ENCODE assay signal across 10 cellular contexts in genomic region chr19:9436358-9436757, GRCh38. TPM values are rescaled to one million over a fixed set of nuclear protein-coding genes. Genes with fewer than 3 reads are reported as not detected.
DNase-seq lines count a peak whose midpoint lies in the region; ATAC-seq and TF ChIP-seq lines count a peak whose summit lies in the region.
"Had no signal": no experiment of that assay in that cellular context is flagged by ENCODE, and none has a peak within 500 bp of the region (broad histone marks: within the 10 kb centered on the region; RNA-seq: fewer than 3 reads in every experiment).

No MANE protein-coding gene starts in this region.

- H3K27ac ChIP-seq in Karpas-422 (ENCODE audit: low read length) (no peak overlapping the region), neural progenitor cell (no peak overlapping the region)

- peaks cover 22% of the 10 kb centered on the region for H3K9me3 ChIP-seq in Karpas-422 (ENCODE audit: low read length)
- peaks cover 3% of the 10 kb centered on the region for H3K9me3 ChIP-seq in neural progenitor cell (ENCODE audit: low read depth)

- H3K27me3 Mint-ChIP-seq in Calu3 (ENCODE audit: unreplicated experiment) (no peaks in the 10 kb centered on the region), brain (peaks cover 5% of the 10 kb centered on the region), neural progenitor cell (ENCODE audit: insufficient read depth, low read depth) (peaks cover 3% of the 10 kb centered on the region)

- no peaks in the 10 kb centered on the region for H3K27me3 ChIP-seq in Karpas-422 (ENCODE audit: low read length)
- H3K27me3 ChIP-seq in neural progenitor cell = no peaks in the 10 kb centered on the region

- no peaks in the 10 kb centered on the region for H3F3A ChIP-seq in neural progenitor cell (ENCODE audit: low read depth)

- H3K4me2 ChIP-seq in Karpas-422 (ENCODE audit: low read depth, low read length, poor library complexity, severe bottlenecking) = peak overlapping the region; percentile 89
- peak overlapping the region; percentile 92 for H3K4me2 ChIP-seq in neural progenitor cell

- H3K4me3 Mint-ChIP-seq in Calu3 (ENCODE audit: low read depth, unreplicated experiment) (no peak overlapping the region), brain (peak overlapping the region; percentile 96 to 99 (median 97)), neural progenitor cell (peak overlapping the region; percentile 95)

- H3K9me2 ChIP-seq in Karpas-422 (replicated peaks; ENCODE audit: insufficient read depth, low read length) = no peaks in the 10 kb centered on the region

- peaks cover 22% of the 10 kb centered on the region for H3K36me3 Mint-ChIP-seq in Calu3 (ENCODE audit: insufficient read depth, unreplicated experiment)
- H3K36me3 Mint-ChIP-seq in brain = peaks cover 66% of the 10 kb centered on the region
- peaks cover 35% of the 10 kb centered on the region for H3K36me3 Mint-ChIP-seq in neural progenitor cell

- intact Hi-C loops in Calu3 (cut with micrococcal nuclease; ENCODE audit: unreplicated experiment) = no loop called here

- H3K4me1 ChIP-seq in Karpas-422 (ENCODE audit: low read length) (peaks cover 18% of the 10 kb centered on the region), neural progenitor cell (peaks cover 7% of the 10 kb centered on the region)

- peak overlapping the region; percentile 90 for H3K27ac Mint-ChIP-seq in Calu3 (ENCODE audit: unreplicated experiment)
- peak overlapping the region; percentile 96 to 98 (median 98) for H3K27ac Mint-ChIP-seq in brain
- peak overlapping the region; percentile 97 for H3K27ac Mint-ChIP-seq in neural progenitor cell

- H3K36me3 ChIP-seq in Karpas-422 (ENCODE audit: insufficient read depth, low read length) (peaks cover 33% of the 10 kb centered on the region), neural progenitor cell (peaks cover 22% of the 10 kb centered on the region)

- ATAC-seq in HG03342 (IDR thresholded peaks at IDR 0.05; ENCODE audit: unreplicated experiment) = no peak
- ATAC-seq in HG03025 (IDR thresholded peaks at IDR 0.05; ENCODE audit: low FRiP score, unreplicated experiment) = no peak

- H3K4me1 Mint-ChIP-seq in Calu3 (ENCODE audit: low read depth, unreplicated experiment) (peaks cover 9% of the 10 kb centered on the region), brain (peaks cover 48% of the 10 kb centered on the region), neural progenitor cell (peaks cover 13% of the 10 kb centered on the region)

- H2AFZ ChIP-seq in Karpas-422 (ENCODE audit: low read length) = no peak overlapping the region
- no peak overlapping the region for H2AFZ ChIP-seq in neural progenitor cell (replicated peaks)

- no peak for DNase-seq in Calu3
- no peak for DNase-seq in Karpas-422
- no peak for DNase-seq in neural progenitor cell (ENCODE audit: low spot score)
- DNase-seq in cortex of kidney (lab: John Stamatoyannopoulos, UW) = no peak
- DNase-seq: midbrain, NCI-H1417 treated with DMSO at 0.1 percent for 48 hours, SHP77 treated with DMSO at 0.1 percent for 48 hours had no signal

- CTCF ChIA-PET in Calu3 (lab: Charles Lee) = no interaction called here

- H3K79me2 ChIP-seq in Karpas-422 (ENCODE audit: low read length) = peaks cover 66% of the 10 kb centered on the region
- H3K79me2 ChIP-seq in neural progenitor cell (ENCODE audit: low read depth) = peaks cover 38% of the 10 kb centered on the region

- H3K9ac ChIP-seq in Karpas-422 (ENCODE audit: low read length) (peak overlapping the region; percentile 87), neural progenitor cell (no peak overlapping the region)

- TF ChIP-seq CTCF in Calu3 (IDR thresholded peaks at IDR 0.05; ENCODE audit: unreplicated experiment) = no peak
- TF ChIP-seq CTCF in brain (conservative IDR thresholded peaks at IDR 0.05) = no peak
- no peak for TF ChIP-seq CTCF in neural progenitor cell (IDR thresholded peaks at IDR 0.05)

- H4K20me1 ChIP-seq in Karpas-422 (ENCODE audit: insufficient read depth, low read depth, low read length) (no peaks in the 10 kb centered on the region), neural progenitor cell (ENCODE audit: low read depth) (no peaks in the 10 kb centered on the region)

- peak overlapping the region; percentile 84 for H3K4me3 ChIP-seq in Karpas-422 (ENCODE audit: low read length)
- H3K4me3 ChIP-seq in neural progenitor cell = peak overlapping the region; percentile 70

- BruUV-seq in Calu3 (replicated peaks; lab: Mats Ljungman, UMichigan) = no TSS peak

- H3K9me3 Mint-ChIP-seq in Calu3 (ENCODE audit: low read depth, unreplicated experiment) (peaks cover 3% of the 10 kb centered on the region), brain (peaks cover 15 to 28% (median 21%) of the 10 kb centered on the region in 5 experiments), neural progenitor cell (peaks cover 33% of the 10 kb centered on the region)

RNA-seq across cellular contexts. Expression of gene ZNF266, which starts 1.0 kb away (rescaled TPM):
- 12.7 and 13.1 TPM in 2 replicates for total RNA-seq in Calu3 (2022)
- total RNA-seq in Karpas-422 (2014; rRNA removed; shearing (Covaris generic); ENCODE audit: low replicate concordance) = 21.4 and 54.3 TPM in 2 replicates
- 18.4 TPM for polyA plus RNA-seq in brain (ENCODE audit: insufficient read depth, low read depth, low replicate concordance)
- total RNA-seq in neural progenitor cell (ENCODE audit: low replicate concordance) = 35.1 and 46.2 TPM in 2 replicates
